In genomic region chrX:55451990-55452824, GRCh38 we compare ENCODE assay signal across 1 cellular context.
TF ChIP-seq lines count a peak whose summit lies in the region.

Gene MAGEH1 (plus strand): TSS chrX:55452127. CDS start chrX:55452375, 248 bp downstream.

TF ChIP-seq in HepG2, 621 proteins besides CTCF, POLR2A, EP300 and RAD21 (continued from another document and continues in another):
- TF ChIP-seq MAX (IDR thresholded peaks at IDR 0.05): peak; percentile 38; the same call in 1 of the 2 replicates
- no peak for TF ChIP-seq SOX6 (IDR thresholded peaks at IDR 0.05)
- TF ChIP-seq SOX6 (CRISPR knock-in tag; IDR thresholded peaks at IDR 0.05): no peak
- no peak for TF ChIP-seq ZNF12 (CRISPR knock-in tag; IDR thresholded peaks at IDR 0.05)
- no peak for TF ChIP-seq SATB2 (CRISPR knock-in tag; IDR thresholded peaks at IDR 0.05)
- no peak for TF ChIP-seq MXI1 (IDR thresholded peaks at IDR 0.05; ENCODE audit: borderline replicate concordance, low read depth, low read length)
- TF ChIP-seq MATR3 (CRISPR knock-in tag; IDR thresholded peaks at IDR 0.05): no peak
- no peak for TF ChIP-seq FOXM1 (CRISPR knock-in tag; IDR thresholded peaks at IDR 0.05)
- TF ChIP-seq NFKBIZ (CRISPR knock-in tag; IDR thresholded peaks at IDR 0.05): no peak
- no peak for TF ChIP-seq DPF2 (CRISPR knock-in tag; IDR thresholded peaks at IDR 0.05; ENCODE audit: borderline replicate concordance, low read depth)
- TF ChIP-seq KDM6A (CRISPR knock-in tag; IDR thresholded peaks at IDR 0.05; ENCODE audit: low read depth): no peak
- peak; percentile 60 for TF ChIP-seq HNRNPLL (IDR thresholded peaks at IDR 0.05; ENCODE audit: low read depth, low read length, poor library complexity, severe bottlenecking)
- TF ChIP-seq ZNF777 (CRISPR knock-in tag; IDR thresholded peaks at IDR 0.05): peak; percentile 21; the same call in 1 of the 2 replicates
- TF ChIP-seq FOXK1 (CRISPR knock-in tag; IDR thresholded peaks at IDR 0.05; ENCODE audit: borderline replicate concordance, low read depth): no peak
- no peak for TF ChIP-seq ZBTB40 (IDR thresholded peaks at IDR 0.05)
- no peak for TF ChIP-seq ZBTB40 (CRISPR knock-in tag; IDR thresholded peaks at IDR 0.05)
- no peak for TF ChIP-seq TFDP2 (CRISPR knock-in tag; IDR thresholded peaks at IDR 0.05)
- no peak for TF ChIP-seq KAT8 (CRISPR knock-in tag; IDR thresholded peaks at IDR 0.05)
- TF ChIP-seq ZNF468 (CRISPR knock-in tag; IDR thresholded peaks at IDR 0.05): no peak
- TF ChIP-seq ZNF562 (CRISPR knock-in tag; IDR thresholded peaks at IDR 0.05; ENCODE audit: borderline replicate concordance): no peak
- TF ChIP-seq SRSF1 (optimal IDR thresholded peaks at IDR 0.05; ENCODE audit: low read depth, low read length): peak; percentile 74
- TF ChIP-seq ZNF431 (CRISPR knock-in tag; IDR thresholded peaks at IDR 0.05; ENCODE audit: borderline replicate concordance, low read depth): no peak
- TF ChIP-seq DMAP1 (CRISPR knock-in tag; IDR thresholded peaks at IDR 0.05): no peak
- TF ChIP-seq MBD4 (IDR thresholded peaks at IDR 0.05; ENCODE audit: borderline replicate concordance, low read length): no peak
- TF ChIP-seq FOXO4 (CRISPR knock-in tag; conservative IDR thresholded peaks at IDR 0.05): no peak
- no peak for TF ChIP-seq RERE (CRISPR knock-in tag; IDR thresholded peaks at IDR 0.05; ENCODE audit: low read depth)
- TF ChIP-seq SAP130 (CRISPR knock-in tag; IDR thresholded peaks at IDR 0.05; ENCODE audit: low read depth): 0 out of 2 replicates have a peak, but pooled peaks have one; percentile 22
- TF ChIP-seq PHF5A (CRISPR knock-in tag; IDR thresholded peaks at IDR 0.05; ENCODE audit: low read depth, unreplicated experiment): no peak
- no peak for TF ChIP-seq ZNF207 (IDR thresholded peaks at IDR 0.05; ENCODE audit: borderline replicate concordance)
- TF ChIP-seq ZFX (CRISPR knock-in tag; IDR thresholded peaks at IDR 0.05; ENCODE audit: low read depth): 0 out of 2 replicates have a peak, but pooled peaks have one; percentile 13
- no peak for TF ChIP-seq PHF20 (CRISPR knock-in tag; IDR thresholded peaks at IDR 0.05)
- TF ChIP-seq ELF1 (CRISPR knock-in tag; IDR thresholded peaks at IDR 0.05): peak; percentile 69
- no peak for TF ChIP-seq ZNF407 (CRISPR knock-in tag; IDR thresholded peaks at IDR 0.05; ENCODE audit: not compliant biosample characterization)
